ENCODE assay signal across 21 cellular contexts in the genomic region with DNA sequence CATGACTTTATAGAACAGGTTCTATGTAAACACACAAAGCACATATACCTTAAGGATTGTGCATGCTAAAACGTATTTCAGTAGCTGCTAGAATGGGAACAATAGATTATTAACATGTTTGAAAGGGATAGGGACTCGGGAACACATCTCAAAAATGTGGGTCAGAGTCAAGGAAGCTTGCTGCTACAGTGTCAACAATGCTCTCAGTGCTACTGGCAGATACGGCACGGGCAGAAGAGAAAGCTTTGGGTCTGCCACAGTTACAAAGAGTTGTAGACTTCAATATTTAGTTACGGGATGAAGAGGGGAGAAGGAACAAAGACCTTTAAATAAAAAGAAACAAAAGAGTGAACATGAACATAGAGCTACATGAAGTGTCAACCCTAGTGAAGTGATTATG.
DNase-seq lines count a peak whose midpoint lies in the region; ATAC-seq and TF ChIP-seq lines count a peak whose summit lies in the region.
"Had no signal": no experiment of that assay in that cellular context is flagged by ENCODE, and none has a peak within 500 bp of the region (broad histone marks: within the 10 kb centered on the region; RNA-seq: fewer than 3 reads in every experiment).

No MANE protein-coding gene starts in this region.

- no peak for ATAC-seq in activated CD8-positive, alpha-beta T cell treated with anti-CD3 and anti-CD28 coated beads, Interleukin-2, amount 10 ng/mL, durations not matched to agents 7 days and 5 days
- ATAC-seq in naive thymus-derived CD4-positive, alpha-beta T cell: peak; percentile 28
- no peak for ATAC-seq in HG02571 (IDR thresholded peaks at IDR 0.05; ENCODE audit: unreplicated experiment)
- ATAC-seq: A549; activated CD8-positive, alpha-beta memory T cell treated with anti-CD3 and anti-CD28 coated beads, Interleukin-2, amount 10 ng/mL, durations not matched to agents 7 days and 5 days; body of pancreas had no signal

- no peak for TF ChIP-seq EP300 in ovary (IDR thresholded peaks at IDR 0.05)

- POLR2A ChIA-PET in activated CD8-positive, alpha-beta T cell treated with anti-CD3 and anti-CD28 coated beads, Interleukin-2, amount 10 ng/mL, durations not matched to agents 7 days and 5 days (lab: Charles Lee): interaction anchor here (1.0 to 1.5 kb wide), 3 partner anchors 25 to 297 kb away, joined by 3 to 5 read pairs (median 4); partner anchors contain the start of gene CASP8AP2
- POLR2A ChIA-PET in naive thymus-derived CD4-positive, alpha-beta T cell (lab: Charles Lee): interaction anchor here (0.9 to 2.7 kb wide), 6 partner anchors 9 to 59 kb away, joined by 3 to 9 read pairs (median 4); no protein-coding TSS in a partner anchor

- H3K27ac Mint-ChIP-seq in T-helper 2 cell treated with Interferon-gamma antibody and Interleukin-4, amounts not matched to agents 5 μg/mL and 100 μg/mL, for 36 hours: no peak overlapping the region
- peak overlapping the region; percentile 84 for H3K27ac Mint-ChIP-seq in activated CD8-positive, alpha-beta T cell treated with anti-CD3 and anti-CD28 coated beads, Interleukin-2, amount 10 ng/mL, durations not matched to agents 7 days and 5 days
- H3K27ac Mint-ChIP-seq in naive thymus-derived CD4-positive, alpha-beta T cell: peak overlapping the region; percentile 57 to 93 (median 86)
- H3K27ac Mint-ChIP-seq: activated CD8-positive, alpha-beta memory T cell treated with anti-CD3 and anti-CD28 coated beads, Interleukin-2, amount 10 ng/mL, durations not matched to agents 7 days and 5 days had no signal

- H3K27me3 Mint-ChIP-seq in T-helper 2 cell treated with Interferon-gamma antibody and Interleukin-4, amounts not matched to agents 5 μg/mL and 100 μg/mL, for 36 hours (ENCODE audit: low read depth): no peaks in the 10 kb centered on the region
- no peaks in the 10 kb centered on the region for H3K27me3 Mint-ChIP-seq in activated CD8-positive, alpha-beta T cell treated with anti-CD3 and anti-CD28 coated beads, Interleukin-2, amount 10 ng/mL, durations not matched to agents 7 days and 5 days (ENCODE audit: low read depth)
- H3K27me3 Mint-ChIP-seq in naive thymus-derived CD4-positive, alpha-beta T cell: no peaks in the 10 kb centered on the region
- H3K27me3 Mint-ChIP-seq: activated CD8-positive, alpha-beta memory T cell treated with anti-CD3 and anti-CD28 coated beads, Interleukin-2, amount 10 ng/mL, durations not matched to agents 7 days and 5 days had no signal

- peak overlapping the region; percentile 69 for H3K27ac ChIP-seq in DOHH2 (ENCODE audit: low read depth, low read length)
- peak overlapping the region; percentile 24 for H3K27ac ChIP-seq in naive thymus-derived CD4-positive, alpha-beta T cell (ENCODE audit: low read depth, low read length)
- no peak overlapping the region for H3K27ac ChIP-seq in vagina
- H3K27ac ChIP-seq in ovary: no peak overlapping the region
- H3K27ac ChIP-seq: A549, BLaER1, body of pancreas, colonic mucosa, SJCRH30, suprapubic skin had no signal

- no peak for DNase-seq in T-helper 2 cell treated with Interferon-gamma antibody and Interleukin-4, amounts not matched to agents 5 μg/mL and 100 μg/mL, for 36 hours (ENCODE audit: low spot score)
- no peak for DNase-seq in T-helper 2 cell
- DNase-seq in activated CD8-positive, alpha-beta T cell treated with anti-CD3 and anti-CD28 coated beads, Interleukin-2, amount 10 ng/mL, durations not matched to agents 7 days and 5 days: no peak
- DNase-seq in naive thymus-derived CD4-positive, alpha-beta T cell: no peak
- no peak for DNase-seq in vagina (ENCODE audit: extremely low spot score in 2 of 2)
- no peak for DNase-seq in ovary
- DNase-seq: activated CD4-positive, CD25-positive, alpha-beta regulatory T cell; activated CD8-positive, alpha-beta memory T cell treated with anti-CD3 and anti-CD28 coated beads, Interleukin-2, amount 10 ng/mL, durations not matched to agents 7 days and 5 days; activated gamma-delta T cell treated with Interleukin-2 at 50 U/mL for 16 hours; body of pancreas; colonic mucosa; GDM1; NCI-H1436; NCI-H2171 treated with DMSO at 0.1 percent for 48 hours; NCI-H748 treated with DMSO at 0.1 percent for 48 hours; SJCRH30 had no signal

- H3K4me2 ChIP-seq in DOHH2 (ENCODE audit: low read length): peak overlapping the region; percentile 69
- H3K4me2 ChIP-seq: A549, BLaER1 had no signal

- TF ChIP-seq POLR2A in vagina (IDR thresholded peaks at IDR 0.05): no peak
- TF ChIP-seq POLR2A in ovary (IDR thresholded peaks at IDR 0.05): no peak

- H3K27me3 ChIP-seq in DOHH2 (ENCODE audit: control insufficient read depth, low read length): no peaks in the 10 kb centered on the region
- no peaks in the 10 kb centered on the region for H3K27me3 ChIP-seq in naive thymus-derived CD4-positive, alpha-beta T cell (ENCODE audit: control insufficient read depth in 2 of 2, insufficient read depth in 2 of 2, low read length in 2 of 2)
- H3K27me3 ChIP-seq in vagina: no peaks in the 10 kb centered on the region
- H3K27me3 ChIP-seq in ovary: no peaks in the 10 kb centered on the region
- H3K27me3 ChIP-seq: BLaER1, body of pancreas, colonic mucosa, SJCRH30, suprapubic skin had no signal

- H3K4me3 Mint-ChIP-seq in T-helper 2 cell treated with Interferon-gamma antibody and Interleukin-4, amounts not matched to agents 5 μg/mL and 100 μg/mL, for 36 hours: peak overlapping the region; percentile 11
- H3K4me3 Mint-ChIP-seq in activated CD8-positive, alpha-beta T cell treated with anti-CD3 and anti-CD28 coated beads, Interleukin-2, amount 10 ng/mL, durations not matched to agents 7 days and 5 days: peak overlapping the region; percentile 63
- H3K4me3 Mint-ChIP-seq in naive thymus-derived CD4-positive, alpha-beta T cell: peak overlapping the region; percentile 52 to 80 (median 67)
- H3K4me3 Mint-ChIP-seq: activated CD8-positive, alpha-beta memory T cell treated with anti-CD3 and anti-CD28 coated beads, Interleukin-2, amount 10 ng/mL, durations not matched to agents 7 days and 5 days had no signal

- H3K9me3 ChIP-seq in DOHH2 (ENCODE audit: control insufficient read depth, insufficient read depth, low read length) (no peaks in the 10 kb centered on the region), vagina (no peaks in the 10 kb centered on the region), ovary (no peaks in the 10 kb centered on the region)
- no peaks in the 10 kb centered on the region for H3K9me3 ChIP-seq in naive thymus-derived CD4-positive, alpha-beta T cell (ENCODE audit: control insufficient read depth in 2 of 3, low read length in 3 of 3)
- H3K9me3 ChIP-seq: A549, BLaER1, body of pancreas, colonic mucosa, SJCRH30, suprapubic skin had no signal

- CTCF ChIA-PET in activated CD8-positive, alpha-beta T cell treated with anti-CD3 and anti-CD28 coated beads, Interleukin-2, amount 10 ng/mL, durations not matched to agents 7 days and 5 days (lab: Charles Lee): interaction anchor here (0.7 to 4.3 kb wide), 6 partner anchors 8 to 185 kb away, joined by 3 to 26 read pairs (median 5); no protein-coding TSS in a partner anchor
- CTCF ChIA-PET in naive thymus-derived CD4-positive, alpha-beta T cell (lab: Charles Lee): interaction anchor here (0.7 kb wide), 1 partner anchor 16 kb away, joined by 3 read pairs; no protein-coding TSS in a partner anchor

- H3K36me3 Mint-ChIP-seq in T-helper 2 cell treated with Interferon-gamma antibody and Interleukin-4, amounts not matched to agents 5 μg/mL and 100 μg/mL, for 36 hours (ENCODE audit: low read depth): peaks cover 15% of the 10 kb centered on the region
- H3K36me3 Mint-ChIP-seq in activated CD8-positive, alpha-beta T cell treated with anti-CD3 and anti-CD28 coated beads, Interleukin-2, amount 10 ng/mL, durations not matched to agents 7 days and 5 days (ENCODE audit: low read depth): peaks cover 30% of the 10 kb centered on the region
- H3K36me3 Mint-ChIP-seq in naive thymus-derived CD4-positive, alpha-beta T cell: peaks cover 8 to 53% (median 30%) of the 10 kb centered on the region in 5 donors

- 31 to 55% (median 44%) methylated on average over 5 of the region's 5 CpGs for WGBS in ovary, 3 donors

- peaks cover 40% of the 10 kb centered on the region for H3F3A ChIP-seq in DOHH2 (ENCODE audit: control insufficient read depth, insufficient read depth)

- peaks cover 79% of the 10 kb centered on the region for H3K36me3 ChIP-seq in DOHH2 (ENCODE audit: control insufficient read depth, low read length)
- no peaks in the 10 kb centered on the region for H3K36me3 ChIP-seq in naive thymus-derived CD4-positive, alpha-beta T cell (ENCODE audit: control insufficient read depth in 2 of 3, insufficient read depth in 3 of 3, low read length in 3 of 3)
- no peaks in the 10 kb centered on the region for H3K36me3 ChIP-seq in vagina
- H3K36me3 ChIP-seq in ovary: no peaks in the 10 kb centered on the region
- H3K36me3 ChIP-seq: colonic mucosa, SJCRH30, suprapubic skin had no signal

- H3K4me3 ChIP-seq in DOHH2 (ENCODE audit: low read length) (peak overlapping the region; percentile 56), vagina (no peak overlapping the region), ovary (no peak overlapping the region)
- no peak overlapping the region for H3K4me3 ChIP-seq in naive thymus-derived CD4-positive, alpha-beta T cell (ENCODE audit: low read length)
- H3K4me3 ChIP-seq: A549, BLaER1, body of pancreas, colonic mucosa, SJCRH30, suprapubic skin had no signal

- H3K4me1 ChIP-seq in DOHH2 (ENCODE audit: control insufficient read depth, low read length) (peaks cover 95% of the 10 kb centered on the region), vagina (no peaks in the 10 kb centered on the region), ovary (ENCODE audit: insufficient read depth) (no peaks in the 10 kb centered on the region)
- peaks cover 0 to 26% of the 10 kb centered on the region in 2 donors for H3K4me1 ChIP-seq in naive thymus-derived CD4-positive, alpha-beta T cell (ENCODE audit: control insufficient read depth in 2 of 2, insufficient read depth in 2 of 2, low read length in 2 of 2)
- H3K4me1 ChIP-seq: A549, body of pancreas, colonic mucosa, suprapubic skin had no signal

- H3K4me1 Mint-ChIP-seq in T-helper 2 cell treated with Interferon-gamma antibody and Interleukin-4, amounts not matched to agents 5 μg/mL and 100 μg/mL, for 36 hours (ENCODE audit: low read depth): peaks cover 30% of the 10 kb centered on the region
- peaks cover 57% of the 10 kb centered on the region for H3K4me1 Mint-ChIP-seq in activated CD8-positive, alpha-beta T cell treated with anti-CD3 and anti-CD28 coated beads, Interleukin-2, amount 10 ng/mL, durations not matched to agents 7 days and 5 days (ENCODE audit: low read depth)
- H3K4me1 Mint-ChIP-seq in naive thymus-derived CD4-positive, alpha-beta T cell: peaks cover 24 to 85% (median 76%) of the 10 kb centered on the region in 7 donors

- TF ChIP-seq CTCF in DOHH2 (IDR thresholded peaks at IDR 0.05; ENCODE audit: low read depth, low read length, poor library complexity, severe bottlenecking) (no peak), vagina (IDR thresholded peaks at IDR 0.05) (no peak), ovary (IDR thresholded peaks at IDR 0.05) (no peak)

- H3K79me2 ChIP-seq in DOHH2 (ENCODE audit: control insufficient read depth, low read length): peaks cover 99% of the 10 kb centered on the region

- H4K20me1 ChIP-seq in DOHH2 (ENCODE audit: control insufficient read depth, insufficient read depth, low read depth, low read length): peaks cover 55% of the 10 kb centered on the region

- no peaks in the 10 kb centered on the region for H3K9me3 Mint-ChIP-seq in T-helper 2 cell treated with Interferon-gamma antibody and Interleukin-4, amounts not matched to agents 5 μg/mL and 100 μg/mL, for 36 hours
- no peaks in the 10 kb centered on the region for H3K9me3 Mint-ChIP-seq in activated CD8-positive, alpha-beta T cell treated with anti-CD3 and anti-CD28 coated beads, Interleukin-2, amount 10 ng/mL, durations not matched to agents 7 days and 5 days (ENCODE audit: insufficient read depth)
- H3K9me3 Mint-ChIP-seq in naive thymus-derived CD4-positive, alpha-beta T cell: peaks cover 0 to 5% (median 0%) of the 10 kb centered on the region in 11 donors

- intact Hi-C loops in naive thymus-derived CD4-positive, alpha-beta T cell (cut with micrococcal nuclease): loop anchor here (2.0 to 5.0 kb wide), 2 partner anchors 15 to 51 kb away; no protein-coding TSS in a partner anchor
- intact Hi-C loops in vagina (cut with DNase I) (no loop called here), ovary (cut with DNase I) (no loop called here)

- H3K9me2 ChIP-seq in DOHH2 (replicated peaks; ENCODE audit: control insufficient read depth, low read length): no peaks in the 10 kb centered on the region

Comparison
In these comparisons a context has a peak if more than half of its experiments do, and no peak if none do; other contexts are left out.
1. H3K4me3 Mint-ChIP-seq: peak in every context shown above with its lines; median percentile 67 in naive thymus-derived CD4-positive, alpha-beta T cell; 63 in activated CD8-positive, alpha-beta T cell treated with anti-CD3 and anti-CD28 coated beads, Interleukin-2, amount 10 ng/mL, durations not matched to agents 7 days and 5 days; 11 in T-helper 2 cell treated with Interferon-gamma antibody and Interleukin-4, amounts not matched to agents 5 μg/mL and 100 μg/mL, for 36 hours.
2. H3K27ac ChIP-seq: peak in DOHH2 (single experiment) and naive thymus-derived CD4-positive, alpha-beta T cell (single experiment); none in vagina (single experiment) and ovary (0 of 2).
3. intact Hi-C loops: an anchor here in naive thymus-derived CD4-positive, alpha-beta T cell (2.0 to 5.0 kb wide); none called in vagina and ovary.